In the genomic region with DNA sequence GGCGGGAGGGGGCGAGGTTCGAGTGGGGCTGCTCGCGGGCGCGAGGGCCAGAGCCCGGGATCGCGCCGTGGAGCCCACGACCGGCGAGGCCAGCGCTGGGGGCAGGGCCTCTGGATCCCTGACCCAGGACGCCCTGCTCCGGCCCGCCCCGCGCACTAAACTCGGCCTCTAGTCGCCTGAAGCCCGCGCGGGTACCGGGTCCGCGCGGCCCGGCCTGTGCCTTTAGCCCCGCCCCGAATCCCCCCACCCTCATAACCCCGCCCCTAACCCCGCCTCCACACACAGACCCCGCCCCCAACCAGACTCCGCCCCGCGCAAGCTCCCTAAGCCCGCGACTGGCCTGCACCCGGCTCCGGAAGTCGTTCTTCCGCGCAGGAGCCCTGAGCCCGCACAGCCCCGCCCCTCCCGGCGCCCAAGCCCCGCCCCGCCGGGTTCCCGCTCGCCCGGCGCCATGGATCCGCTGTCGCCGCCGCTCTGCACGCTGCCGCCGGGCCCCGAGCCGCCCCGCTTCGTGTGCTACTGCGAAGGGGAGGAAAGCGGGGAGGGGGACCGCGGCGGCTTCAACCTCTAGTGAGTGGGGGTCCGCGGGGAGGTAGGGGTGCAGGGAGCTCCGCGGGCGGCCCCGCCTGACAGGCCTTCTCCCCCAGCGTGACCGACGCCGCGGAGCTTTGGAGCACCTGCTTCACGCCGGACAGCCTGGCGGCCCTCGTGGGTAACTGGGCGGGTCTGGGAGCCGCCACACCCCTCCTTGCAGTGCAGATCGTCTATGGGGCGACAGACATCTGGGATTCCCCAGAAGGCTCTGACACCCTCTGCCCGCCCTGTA, we compare ENCODE assay signal across 8 cellular contexts.
A peak's percentile ranks its signal among the peaks of the same experiment; 100 is the strongest.
DNase-seq lines count a peak whose midpoint lies in the region; ATAC-seq lines count a peak whose summit lies in the region.

A gene with protein sequence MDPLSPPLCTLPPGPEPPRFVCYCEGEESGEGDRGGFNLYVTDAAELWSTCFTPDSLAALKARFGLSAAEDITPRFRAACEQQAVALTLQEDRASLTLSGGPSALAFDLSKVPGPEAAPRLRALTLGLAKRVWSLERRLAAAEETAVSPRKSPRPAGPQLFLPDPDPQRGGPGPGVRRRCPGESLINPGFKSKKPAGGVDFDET (plus strand): TSS at position 430 of the 826 bp plus-strand sequence. CDS start 22 bp downstream, at position 452.

- peak; percentile 99 for DNase-seq in AG08396 (ENCODE audit: low spot score)
- DNase-seq in NCI-H446 (lab: John Stamatoyannopoulos, UW) = peak; percentile 20 to 80
- peak; percentile 87 for DNase-seq in activated CD4-positive, alpha-beta T cell treated with anti-CD3 and anti-CD28 coated beads for 1 hour
- DNase-seq in cerebellar nuclear complex (lab: John Stamatoyannopoulos, UW) = peak; percentile 33 to 52
- peak; percentile 67 for DNase-seq in kidney glomerular epithelial cell (lab: John Stamatoyannopoulos, UW)
- DNase-seq in stimulated activated CD4-positive, alpha-beta T cell treated with anti-CD3 and anti-CD28 coated beads, Interleukin-15, amount 100 ng/mL, for 48 hours (ENCODE audit: low read depth in 2 of 2) = peak; percentile 87 to 96

- peak; percentile 53 for ATAC-seq in GM18870 (IDR thresholded peaks at IDR 0.05; ENCODE audit: unreplicated experiment)
- peak; percentile 71 for ATAC-seq in HG03135 (IDR thresholded peaks at IDR 0.05; ENCODE audit: unreplicated experiment)

Comparison
In these comparisons a context has a peak if more than half of its experiments do, and no peak if none do; other contexts are left out.
1. Peak in every context shown above with its lines: DNase-seq and ATAC-seq.
2. DNase-seq: peak in every context shown above with its lines; median percentile 99 in AG08396; 92 in stimulated activated CD4-positive, alpha-beta T cell treated with anti-CD3 and anti-CD28 coated beads, Interleukin-15, amount 100 ng/mL, for 48 hours; 87 in activated CD4-positive, alpha-beta T cell treated with anti-CD3 and anti-CD28 coated beads for 1 hour; 67 in kidney glomerular epithelial cell; 50 in NCI-H446; 42 in cerebellar nuclear complex.